ENCODE assay signal across 12 cellular contexts in the genomic region with DNA sequence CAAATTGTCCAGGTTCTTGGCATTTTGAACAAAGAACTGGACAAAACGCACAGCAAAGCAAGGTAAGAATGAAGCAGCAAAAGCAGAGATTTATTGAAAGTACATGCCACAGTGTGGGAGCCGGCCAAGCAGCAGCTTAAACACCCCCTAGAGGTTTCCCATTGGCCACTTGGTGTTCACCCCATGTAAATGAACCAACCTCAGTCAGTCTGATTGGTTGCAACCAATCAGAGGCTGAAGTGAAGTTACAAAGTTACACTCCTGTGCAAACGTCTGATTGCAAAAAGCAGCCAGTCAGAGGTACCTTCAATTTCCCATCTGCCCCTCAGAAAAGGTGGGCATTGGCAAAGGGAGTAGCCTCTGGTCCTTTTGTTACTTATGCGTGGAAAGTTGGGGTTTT. TPM values are rescaled to one million over a fixed set of nuclear protein-coding genes. Genes with fewer than 3 reads are reported as not detected.
DNase-seq lines count a peak whose midpoint lies in the region; TF ChIP-seq lines count a peak whose summit lies in the region.
"Had no signal": no experiment of that assay in that cellular context is flagged by ENCODE, and none has a peak within 500 bp of the region (broad histone marks: within the 10 kb centered on the region; RNA-seq: fewer than 3 reads in every experiment).

No MANE protein-coding gene starts in this region.

- H3K4me3 Mint-ChIP-seq in Caco-2 (ENCODE audit: unreplicated experiment), result no peak overlapping the region
- H3K4me3 Mint-ChIP-seq in glutamatergic neuron (ENCODE audit: unreplicated experiment), result no peak overlapping the region
- H3K4me3 Mint-ChIP-seq: activated CD4-positive, alpha-beta T cell treated with anti-CD3 and anti-CD28 coated beads for 36 hours; brain had no signal

- H3K27me3 ChIP-seq in Caco-2 (replicated peaks; ENCODE audit: control insufficient read depth, insufficient read depth, low read length) (no peaks in the 10 kb centered on the region), MM.1S (replicated peaks; ENCODE audit: insufficient read depth, low read length) (peaks cover 22% of the 10 kb centered on the region; the same call in 1 of the 2 replicates)
- H3K27me3 ChIP-seq: BLaER1 treated with 17β-estradiol and CSF1 and Interleukin-3, amounts not matched to agents 10 nM and 100 nM had no signal

- POLR2A ChIA-PET in Caco-2 (lab: Charles Lee), result interaction anchor here (0.6 kb wide), 1 partner anchor 8 kb away, joined by 3 read pairs; no protein-coding TSS in a partner anchor

- H3K4me1 Mint-ChIP-seq in Caco-2 (ENCODE audit: low read depth, unreplicated experiment) (no peaks in the 10 kb centered on the region), glutamatergic neuron (ENCODE audit: low read depth, unreplicated experiment) (no peaks in the 10 kb centered on the region)
- H3K4me1 Mint-ChIP-seq: activated CD4-positive, alpha-beta T cell treated with anti-CD3 and anti-CD28 coated beads for 36 hours had no signal

- CTCF ChIA-PET in Caco-2 (lab: Charles Lee), result no interaction called here

- H3K9me2 ChIP-seq in MM.1S (replicated peaks; ENCODE audit: insufficient read depth, low read length), result no peaks in the 10 kb centered on the region

- H3K9me3 Mint-ChIP-seq in Caco-2 (ENCODE audit: unreplicated experiment) (no peaks in the 10 kb centered on the region), glutamatergic neuron (ENCODE audit: unreplicated experiment) (peaks cover 1% of the 10 kb centered on the region)

- H4K20me1 ChIP-seq in MM.1S (ENCODE audit: insufficient read depth, low read length), result no peaks in the 10 kb centered on the region
- H4K20me1 ChIP-seq: BLaER1 treated with 17β-estradiol and CSF1 and Interleukin-3, amounts not matched to agents 10 nM and 100 nM had no signal

- no peak overlapping the region for H2AFZ ChIP-seq in MM.1S (ENCODE audit: low read length)

- H3K79me2 ChIP-seq in MM.1S (ENCODE audit: low read length), result no peaks in the 10 kb centered on the region

- no peak overlapping the region for H3K27ac Mint-ChIP-seq in Caco-2 (ENCODE audit: unreplicated experiment)
- no peak overlapping the region for H3K27ac Mint-ChIP-seq in glutamatergic neuron (ENCODE audit: unreplicated experiment)
- H3K27ac Mint-ChIP-seq: activated CD4-positive, alpha-beta T cell treated with anti-CD3 and anti-CD28 coated beads for 36 hours; brain had no signal

- H3K36me3 Mint-ChIP-seq in Caco-2 (ENCODE audit: insufficient read depth, unreplicated experiment), result no peaks in the 10 kb centered on the region
- no peaks in the 10 kb centered on the region for H3K36me3 Mint-ChIP-seq in glutamatergic neuron (ENCODE audit: unreplicated experiment)
- H3K36me3 Mint-ChIP-seq: brain had no signal

- H3K4me1 ChIP-seq in Caco-2 (0 out of 2 replicates have a peak, but pooled peaks cover 5% of the 10 kb centered on the region), MM.1S (ENCODE audit: low read length) (no peaks in the 10 kb centered on the region)
- H3K4me1 ChIP-seq: BLaER1 treated with 17β-estradiol and CSF1 and Interleukin-3, amounts not matched to agents 10 nM and 100 nM; lower lobe of right lung had no signal

- no peaks in the 10 kb centered on the region for H3F3A ChIP-seq in MM.1S (ENCODE audit: insufficient read depth, low read length)

- no TSS peak for BruUV-seq in Caco-2 (replicated peaks; lab: Mats Ljungman, UMichigan)

- DNase-seq in Caco-2 (peak; percentile 51 to 59), MM.1S (peak; percentile 20), astrocyte of the spinal cord (ENCODE audit: low read depth, low spot score) (peak; percentile 20), glutamatergic neuron (no peak), hepatic stellate cell (ENCODE audit: low spot score) (no peak), NCI-H2029 treated with DMSO at 0.1 percent for 48 hours (lab: John Stamatoyannopoulos, UW) (no peak)
- DNase-seq: activated CD4-positive, alpha-beta T cell treated with anti-CD3 and anti-CD28 coated beads for 36 hours; head of caudate nucleus; lower lobe of right lung; NCI-H510A treated with DMSO at 0.1 percent for 48 hours had no signal

- no peak overlapping the region for H3K4me3 ChIP-seq in Caco-2 (ENCODE audit: low read depth, low read length)
- no peak overlapping the region for H3K4me3 ChIP-seq in MM.1S (ENCODE audit: low read length)
- no peak overlapping the region for H3K4me3 ChIP-seq in astrocyte of the spinal cord (ENCODE audit: low read depth, low read length)
- H3K4me3 ChIP-seq: BLaER1 treated with 17β-estradiol and CSF1 and Interleukin-3, amounts not matched to agents 10 nM and 100 nM; lower lobe of right lung had no signal

- H3K9me3 ChIP-seq in Caco-2, result no peaks in the 10 kb centered on the region
- no peaks in the 10 kb centered on the region for H3K9me3 ChIP-seq in MM.1S (replicated peaks; ENCODE audit: insufficient read depth, low read length)
- H3K9me3 ChIP-seq: lower lobe of right lung had no signal

- H3K27ac ChIP-seq in MM.1S (ENCODE audit: low read length), result no peak overlapping the region
- H3K27ac ChIP-seq: BLaER1 treated with 17β-estradiol and CSF1 and Interleukin-3, amounts not matched to agents 10 nM and 100 nM; lower lobe of right lung had no signal

- H3K36me3 ChIP-seq in Caco-2 (ENCODE audit: control insufficient read depth, insufficient read depth, low read length), result no peaks in the 10 kb centered on the region
- H3K36me3 ChIP-seq in MM.1S (replicated peaks; ENCODE audit: insufficient read depth, low read length), result no peaks in the 10 kb centered on the region
- H3K36me3 ChIP-seq: lower lobe of right lung had no signal

- no peak overlapping the region; the same call in 1 of the 2 replicates for H3K4me2 ChIP-seq in MM.1S (ENCODE audit: low read depth, low read length)
- H3K4me2 ChIP-seq: BLaER1 treated with 17β-estradiol and CSF1 and Interleukin-3, amounts not matched to agents 10 nM and 100 nM had no signal

- in situ Hi-C loops in astrocyte of the spinal cord (cut with HindIII; ENCODE audit: low sequenced_read_pairs), result no loop called here

- TF ChIP-seq CTCF in Caco-2 (IDR thresholded peaks at IDR 0.05; ENCODE audit: insufficient read depth in 1 of 2, low read depth in 1 of 2, low read length in 1 of 2, severe bottlenecking in 1 of 2, unreplicated experiment in 1 of 2) (no peak), MM.1S (IDR thresholded peaks at IDR 0.05; ENCODE audit: low read length) (no peak), astrocyte of the spinal cord (IDR thresholded peaks at IDR 0.05; ENCODE audit: low read depth, low read length) (no peak), glutamatergic neuron (IDR thresholded peaks at IDR 0.05; ENCODE audit: partially characterized antibody, unreplicated experiment) (no peak)

- H3K9ac ChIP-seq in MM.1S (ENCODE audit: low read length), result no peak overlapping the region
- H3K9ac ChIP-seq: BLaER1 treated with 17β-estradiol and CSF1 and Interleukin-3, amounts not matched to agents 10 nM and 100 nM had no signal

- intact Hi-C loops in Caco-2 (cut with micrococcal nuclease; ENCODE audit: unreplicated experiment), result no loop called here

- H3K27me3 Mint-ChIP-seq in Caco-2 (ENCODE audit: insufficient read depth, unreplicated experiment), result no peaks in the 10 kb centered on the region
- H3K27me3 Mint-ChIP-seq in glutamatergic neuron (ENCODE audit: unreplicated experiment), result no peaks in the 10 kb centered on the region

RNA-seq across cellular contexts. Expression of gene ZNF263, which starts 8.8 kb away (rescaled TPM):
- total RNA-seq in Caco-2 (2022) (37.0 and 37.4 TPM in 2 replicates), glutamatergic neuron (ENCODE audit: unreplicated experiment) (33.1 TPM)

RNA-seq across cellular contexts. Expression of gene MEFV, which starts 18.1 kb away (rescaled TPM):
- total RNA-seq in Caco-2 (2022) (not detected in 2 replicates), glutamatergic neuron (ENCODE audit: unreplicated experiment) (not detected)

RNA-seq across cellular contexts. Expression of gene TIGD7, which starts 30.7 kb away (rescaled TPM):
- total RNA-seq in Caco-2 (2022) (3.7 and 5.2 TPM in 2 replicates), glutamatergic neuron (ENCODE audit: unreplicated experiment) (8.6 TPM)

RNA-seq across cellular contexts. Expression of gene ZNF75A, which starts 30.8 kb away (rescaled TPM):
- total RNA-seq in Caco-2 (2022) (28.4 and 29.1 TPM in 2 replicates), glutamatergic neuron (ENCODE audit: unreplicated experiment) (62.4 TPM)

RNA-seq across cellular contexts. Expression of gene ZNF200, which starts 39.5 kb away (rescaled TPM):
- 11.3 and 12.1 TPM in 2 replicates for total RNA-seq in Caco-2 (2022)
- total RNA-seq in glutamatergic neuron (ENCODE audit: unreplicated experiment), result 12.2 TPM

Comparison
In these comparisons a context has a peak if more than half of its experiments do, and no peak if none do; other contexts are left out.
1. DNase-seq: peak in Caco-2 (2 of 2), MM.1S (single experiment) and astrocyte of the spinal cord (single experiment); none in glutamatergic neuron (single experiment), hepatic stellate cell (single experiment) and NCI-H2029 treated with DMSO at 0.1 percent for 48 hours (single experiment).